ENCODE assay signal across 13 cellular contexts in genomic region chr4:100169796-100170485, GRCh38. TPM values are rescaled to one million over a fixed set of nuclear protein-coding genes. Genes with fewer than 3 reads are reported as not detected.
"Had no signal": no experiment of that assay in that cellular context is flagged by ENCODE, and none has a peak within 500 bp of the region (broad histone marks: within the 10 kb centered on the region; RNA-seq: fewer than 3 reads in every experiment).

No MANE protein-coding gene starts in this region.

- H3K4me1 ChIP-seq: colonic mucosa, vagina had no signal

- H3K27ac ChIP-seq: colonic mucosa, neutrophil, thyroid gland, vagina had no signal

- H3K4me3 ChIP-seq: colonic mucosa, mucosa of descending colon, skin epidermis, thyroid gland, vagina had no signal

- H3K9me3 ChIP-seq: colonic mucosa, mucosa of descending colon, neutrophil, thyroid gland, vagina had no signal

- H3K36me3 ChIP-seq: colonic mucosa, neutrophil, thyroid gland, vagina had no signal

- H3K27me3 ChIP-seq: colonic mucosa, neutrophil, thyroid gland, vagina had no signal

- DNase-seq: activated CD4-positive, alpha-beta T cell treated with anti-CD3 and anti-CD28 coated beads for 1 hour; activated CD4-positive, alpha-beta T cell treated with anti-CD3 and anti-CD28 coated beads, Interleukin-2, amount 50 U/mL, for 48 hours; activated T-cell treated with anti-CD3 and anti-CD28 coated beads, Interleukin-2, amount 50 U/mL, for 48 hours; colonic mucosa; effector CD4-positive, alpha-beta T cell; left colon; mucosa of descending colon; naive thymus-derived CD8-positive, alpha-beta T cell; T-helper 9 cell; thyroid gland had no signal

- ATAC-seq: left colon; mucosa of descending colon; naive thymus-derived CD8-positive, alpha-beta T cell had no signal

RNA-seq across cellular contexts. Expression of gene DDIT4L, which starts 20.3 kb away (rescaled TPM):
- total RNA-seq: naive thymus-derived CD8-positive, alpha-beta T cell had no signal
